Comparison of ENCODE assay signal across 8 cellular contexts in the genomic region with DNA sequence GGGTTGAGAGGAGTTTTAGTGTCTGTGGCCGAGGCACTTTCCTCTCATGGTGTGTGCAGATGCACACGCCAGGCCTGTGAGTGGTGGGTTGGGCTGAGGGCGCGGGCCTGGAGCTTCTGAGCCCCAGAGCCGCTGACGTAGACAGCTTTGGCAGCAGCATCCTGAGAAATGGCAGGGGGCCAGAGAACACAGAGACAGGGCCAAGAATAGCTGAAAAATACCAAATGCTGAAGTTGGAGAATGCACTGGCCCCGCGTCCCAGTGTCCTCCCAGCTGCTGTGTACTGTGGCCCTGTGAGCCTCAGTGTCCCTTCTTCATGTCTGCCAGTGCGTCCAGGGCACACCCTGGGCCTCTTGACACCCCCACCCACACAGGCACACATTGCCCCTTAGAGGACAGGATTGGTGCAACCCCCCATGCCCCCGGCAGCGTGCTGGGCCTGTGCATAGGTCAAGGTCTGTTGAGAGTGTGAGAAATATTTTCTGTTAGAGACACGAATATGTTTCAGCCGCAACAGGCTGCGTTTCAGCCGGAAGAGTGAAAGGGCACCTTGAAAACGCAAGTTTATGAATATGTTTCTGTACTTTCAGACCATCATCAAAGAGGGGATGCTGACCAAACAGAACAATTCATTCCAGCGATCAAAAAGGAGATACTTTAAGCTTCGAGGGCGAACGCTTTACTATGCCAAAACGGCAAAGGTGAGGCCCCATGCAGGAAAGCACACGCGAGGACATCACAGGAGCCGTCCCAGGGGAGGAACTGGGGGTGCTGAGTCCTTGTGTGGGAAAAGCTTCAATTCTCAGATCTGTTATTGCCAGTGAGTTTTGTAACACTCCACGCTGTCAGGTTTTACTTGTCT. TPM values are rescaled to one million over a fixed set of nuclear protein-coding genes. Genes with fewer than 3 reads are reported as not detected.
DNase-seq lines count a peak whose midpoint lies in the region; ATAC-seq and TF ChIP-seq lines count a peak whose summit lies in the region.

No MANE protein-coding gene starts in this region.

- 26% methylated on average over 23 of the region's 25 CpGs for WGBS in esophagus muscularis mucosa

- peak overlapping the region; percentile 82 to 90 for H3K27ac Mint-ChIP-seq in natural killer cell treated with Interleukin-12 subunit alpha and Interleukin-12 subunit beta and Interleukin-15 and Interleukin-18, amount 100 ng/mL, for 72 hours

- TF ChIP-seq POLR2A in esophagus muscularis mucosa (IDR thresholded peaks at IDR 0.05; ENCODE audit: low read depth): no peak

- peak overlapping the region; percentile 81 to 89 (median 86) for H3K27ac ChIP-seq in esophagus muscularis mucosa (replicated peaks in 1 of 4)

- TF ChIP-seq CTCF in esophagus muscularis mucosa (IDR thresholded peaks at IDR 0.05): peak in 1 of 3 experiments; percentile 4

- peaks cover 55% of the 10 kb centered on the region in 2 donors for H3K4me1 Mint-ChIP-seq in natural killer cell treated with Interleukin-12 subunit alpha and Interleukin-12 subunit beta and Interleukin-15 and Interleukin-18, amount 100 ng/mL, for 72 hours (ENCODE audit: low read depth in 2 of 2)

- ATAC-seq in natural killer cell treated with Interleukin-12 subunit alpha and Interleukin-12 subunit beta and Interleukin-15 and Interleukin-18, amount 100 ng/mL, for 72 hours: no peak
- ATAC-seq in HG02973 (IDR thresholded peaks at IDR 0.05; ENCODE audit: unreplicated experiment) (no peak), GM18867 (IDR thresholded peaks at IDR 0.05; ENCODE audit: unreplicated experiment) (no peak), HG03469 (IDR thresholded peaks at IDR 0.05; ENCODE audit: unreplicated experiment) (no peak)

- H3K9me3 Mint-ChIP-seq in natural killer cell treated with Interleukin-12 subunit alpha and Interleukin-12 subunit beta and Interleukin-15 and Interleukin-18, amount 100 ng/mL, for 72 hours: no peaks in the 10 kb centered on the region

- intact Hi-C loops in esophagus muscularis mucosa (cut with DNase I): loop anchor here (2.0 kb wide), 1 partner anchor 33 kb away; the partner anchor contains the start of gene DGKD

- DNase-seq in AG08396 (ENCODE audit: low spot score): peak; percentile 88
- DNase-seq in NCI-H2196 treated with DMSO at 0.1 percent for 48 hours (lab: John Stamatoyannopoulos, UW; ENCODE audit: unreplicated experiment): peak; percentile 37
- peak; percentile 97 for DNase-seq in esophagus muscularis mucosa (ENCODE audit: extremely low spot score)
- DNase-seq in natural killer cell treated with Interleukin-12 subunit alpha and Interleukin-12 subunit beta and Interleukin-15 and Interleukin-18, amount 100 ng/mL, for 72 hours (ENCODE audit: low spot score): no peak
- DNase-seq in SKM-1 (lab: John Stamatoyannopoulos, UW; ENCODE audit: unreplicated experiment): no peak

- peaks cover 6% of the 10 kb centered on the region for H3K36me3 Mint-ChIP-seq in natural killer cell treated with Interleukin-12 subunit alpha and Interleukin-12 subunit beta and Interleukin-15 and Interleukin-18, amount 100 ng/mL, for 72 hours

- peaks cover 0 to 8% (median 3%) of the 10 kb centered on the region in 4 donors for H3K36me3 ChIP-seq in esophagus muscularis mucosa

- H3K27me3 Mint-ChIP-seq in natural killer cell treated with Interleukin-12 subunit alpha and Interleukin-12 subunit beta and Interleukin-15 and Interleukin-18, amount 100 ng/mL, for 72 hours: no peaks in the 10 kb centered on the region

- H3K4me3 ChIP-seq in esophagus muscularis mucosa: peak overlapping the region; percentile 24 to 44 (median 35)

- peaks cover 43 to 59% (median 51%) of the 10 kb centered on the region in 4 donors for H3K4me1 ChIP-seq in esophagus muscularis mucosa

- peak overlapping the region; percentile 69 for H3K4me3 Mint-ChIP-seq in natural killer cell treated with Interleukin-12 subunit alpha and Interleukin-12 subunit beta and Interleukin-15 and Interleukin-18, amount 100 ng/mL, for 72 hours

- TF ChIP-seq EP300 in esophagus muscularis mucosa (IDR thresholded peaks at IDR 0.05): no peak

- no peaks in the 10 kb centered on the region for H3K9me3 ChIP-seq in esophagus muscularis mucosa

- no peaks in the 10 kb centered on the region for H3K27me3 ChIP-seq in esophagus muscularis mucosa

RNA-seq across cellular contexts. Expression of gene DGKD, which starts 33.6 kb away (rescaled TPM):
- 10 to 100 TPM; 11.6 to 16.1 (median 13.3) TPM for total RNA-seq in esophagus muscularis mucosa
- total RNA-seq in natural killer cell treated with Interleukin-12 subunit alpha and Interleukin-12 subunit beta and Interleukin-15 and Interleukin-18, amount 100 ng/mL, for 72 hours: 100 to 1,000 TPM in 1 of 2 donors, 10 to 100 TPM in 1; 82.4 to 124 TPM

Comparison
In these comparisons a context has a peak if more than half of its experiments do, and no peak if none do; other contexts are left out.
1. DNase-seq: peak in AG08396 (single experiment), NCI-H2196 treated with DMSO at 0.1 percent for 48 hours (single experiment) and esophagus muscularis mucosa (single experiment); none in natural killer cell treated with Interleukin-12 subunit alpha and Interleukin-12 subunit beta and Interleukin-15 and Interleukin-18, amount 100 ng/mL, for 72 hours (single experiment) and SKM-1 (single experiment).
2. RNA of gene DGKD, which starts 33.6 kb away (total RNA-seq): 82.4 to 124 TPM in natural killer cell treated with Interleukin-12 subunit alpha and Interleukin-12 subunit beta and Interleukin-15 and Interleukin-18, amount 100 ng/mL, for 72 hours; 11.6 to 16.1 TPM in esophagus muscularis mucosa; every median in the first group is over 4 times any median in the second.